ENCODE assay signal across 13 cellular contexts in the genomic region with DNA sequence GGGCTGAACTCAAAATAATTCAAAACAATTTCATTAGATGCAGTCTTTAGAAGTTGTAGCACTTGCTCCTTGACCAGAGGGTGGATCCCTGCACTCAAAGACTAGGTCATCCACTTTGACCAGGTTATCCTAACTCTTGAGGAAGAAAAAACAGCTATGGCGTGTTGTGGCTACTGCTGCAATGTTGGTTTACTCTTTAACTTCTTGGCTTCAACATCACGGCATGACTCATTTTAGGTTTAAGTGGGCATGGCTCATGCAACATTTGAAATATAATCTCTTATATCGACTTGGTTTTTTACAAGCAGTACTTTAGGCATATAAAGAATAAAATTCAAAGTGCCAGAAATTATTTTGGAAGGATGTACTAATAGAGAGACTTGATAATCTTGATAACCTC. TPM values are rescaled to one million over a fixed set of nuclear protein-coding genes. Genes with fewer than 3 reads are reported as not detected.
DNase-seq lines count a peak whose midpoint lies in the region; ATAC-seq and TF ChIP-seq lines count a peak whose summit lies in the region.
"Had no signal": no experiment of that assay in that cellular context is flagged by ENCODE, and none has a peak within 500 bp of the region (broad histone marks: within the 10 kb centered on the region; RNA-seq: fewer than 3 reads in every experiment).

No MANE protein-coding gene starts in this region.

- no peaks in the 10 kb centered on the region for H3K36me3 ChIP-seq in SK-N-SH (replicated peaks in 1 of 2; ENCODE audit: control insufficient read depth in 1 of 2, insufficient read depth in 2 of 2, low read length in 1 of 2)

- H3K9me3 Mint-ChIP-seq in HFFc6 (no peaks in the 10 kb centered on the region), mesothelial cell of epicardium (no peaks in the 10 kb centered on the region)
- no peaks in the 10 kb centered on the region for H3K9me3 Mint-ChIP-seq in stimulated activated effector memory CD8-positive, alpha-beta T cell treated with anti-CD3 and anti-CD28 coated beads, Interleukin-12 subunit alpha, Interleukin-12 subunit beta, amount 100 ng/mL, for 72 hours
- no peaks in the 10 kb centered on the region for H3K9me3 Mint-ChIP-seq in stimulated activated naive B cell treated with anti-CD40 and anti-IgM and Interleukin-4, amounts not matched to agents 10 μg/mL and 1 μg/mL and 100 μg/mL, for 72 hours
- H3K9me3 Mint-ChIP-seq: T-cell had no signal

- 10% methylated on average over 3 of the region's 3 CpGs for WGBS in SK-N-SH (ENCODE audit: low lambda C conversion rate)

- no peaks in the 10 kb centered on the region for H3K9me2 ChIP-seq in SK-N-SH

- H3K4me2 ChIP-seq in SK-N-SH, result peak overlapping the region; percentile 59; the same call in 1 of the 2 replicates

- no peaks in the 10 kb centered on the region for H3K36me3 Mint-ChIP-seq in HFFc6 (ENCODE audit: low read depth)
- no peaks in the 10 kb centered on the region for H3K36me3 Mint-ChIP-seq in stimulated activated effector memory CD8-positive, alpha-beta T cell treated with anti-CD3 and anti-CD28 coated beads, Interleukin-12 subunit alpha, Interleukin-12 subunit beta, amount 100 ng/mL, for 72 hours
- no peaks in the 10 kb centered on the region for H3K36me3 Mint-ChIP-seq in stimulated activated naive B cell treated with anti-CD40 and anti-IgM and Interleukin-4, amounts not matched to agents 10 μg/mL and 1 μg/mL and 100 μg/mL, for 72 hours
- no peaks in the 10 kb centered on the region for H3K36me3 Mint-ChIP-seq in mesothelial cell of epicardium
- H3K36me3 Mint-ChIP-seq: T-cell had no signal

- H4K20me1 ChIP-seq in SK-N-SH (ENCODE audit: insufficient read depth), result no peaks in the 10 kb centered on the region

- H3F3A ChIP-seq in SK-N-SH (replicated peaks; ENCODE audit: insufficient read depth), result peaks cover 25% of the 10 kb centered on the region

- no peaks in the 10 kb centered on the region for H3K9me3 ChIP-seq in SK-N-SH
- H3K9me3 ChIP-seq: gastroesophageal sphincter had no signal

- TF ChIP-seq CTCF in HFFc6 (IDR thresholded peaks at IDR 0.05), result no peak
- TF ChIP-seq CTCF in SK-N-SH (IDR thresholded peaks at IDR 0.05), result no peak
- TF ChIP-seq CTCF in mesothelial cell of epicardium (IDR thresholded peaks at IDR 0.05; ENCODE audit: unreplicated experiment), result no peak

- H3K27ac ChIP-seq in SK-N-SH (ENCODE audit: low read depth in 2 of 2, low read length in 1 of 2), result peak overlapping the region in 1 of 2 experiments; percentile 70; a peak in 3 of 4 replicates
- H3K27ac ChIP-seq: gastroesophageal sphincter had no signal

- H2AFZ ChIP-seq in SK-N-SH (ENCODE audit: low read depth), result no peak overlapping the region

- H3K27me3 Mint-ChIP-seq in HFFc6 (ENCODE audit: insufficient read depth) (peaks cover 6% of the 10 kb centered on the region), mesothelial cell of epicardium (ENCODE audit: low read depth) (peaks cover 2% of the 10 kb centered on the region)
- peaks cover 6 to 8% of the 10 kb centered on the region in 2 donors for H3K27me3 Mint-ChIP-seq in stimulated activated naive B cell treated with anti-CD40 and anti-IgM and Interleukin-4, amounts not matched to agents 10 μg/mL and 1 μg/mL and 100 μg/mL, for 72 hours

- TF ChIP-seq EP300 in SK-N-SH (IDR thresholded peaks at IDR 0.05; ENCODE audit: borderline replicate concordance in 1 of 2, low read depth in 1 of 2, low read length in 1 of 2), result 0 out of 4 replicates have a peak, but pooled peaks of 1 of the 2 experiments have one; percentile 46

- H3K9ac ChIP-seq in SK-N-SH, result peak overlapping the region; percentile 2; the same call in 1 of the 2 replicates

- no peak overlapping the region for H3K4me3 ChIP-seq in SK-N-SH (ENCODE audit: low read depth in 2 of 2, low read length in 1 of 2)
- H3K4me3 ChIP-seq: gastroesophageal sphincter had no signal

- H3K79me2 ChIP-seq in SK-N-SH (ENCODE audit: insufficient read depth), result no peaks in the 10 kb centered on the region

- H3K4me1 ChIP-seq in SK-N-SH (ENCODE audit: control insufficient read depth in 1 of 2, insufficient read depth in 2 of 2, low read depth in 1 of 2, low read length in 1 of 2), result peaks cover 19 to 20% of the 10 kb centered on the region in 2 experiments

- POLR2A ChIA-PET in SK-N-SH (lab: Yijun Ruan, JAX), result no interaction called here

- CTCF ChIA-PET in SK-N-SH (lab: Yijun Ruan, JAX), result interaction anchor here (1.2 to 12.6 kb wide), 4 partner anchors 68 to 291 kb away, joined by 3 to 78 read pairs (median 5); no protein-coding TSS in a partner anchor

- DNase-seq in HFFc6, result peak; percentile 78
- DNase-seq in SK-N-SH, result no peak
- DNase-seq in fibroblast of the conjunctiva (ENCODE audit: low read depth), result peak; percentile 75
- DNase-seq in stimulated activated effector memory CD8-positive, alpha-beta T cell treated with anti-CD3 and anti-CD28 coated beads, Interleukin-12 subunit alpha, Interleukin-12 subunit beta, amount 100 ng/mL, for 72 hours (ENCODE audit: low spot score in 2 of 2), result no peak
- no peak for DNase-seq in stimulated activated naive B cell treated with anti-CD40 and anti-IgM and Interleukin-4, amounts not matched to agents 10 μg/mL and 1 μg/mL and 100 μg/mL, for 72 hours
- DNase-seq in NCI-H82 (lab: John Stamatoyannopoulos, UW), result no peak
- no peak for DNase-seq in mesothelial cell of epicardium (ENCODE audit: low spot score in 2 of 2, unreplicated experiment in 2 of 2)
- DNase-seq in NCI-H446 treated with DMSO at 0.1 percent for 48 hours (lab: John Stamatoyannopoulos, UW), result no peak
- DNase-seq: activated gamma-delta T cell treated with Interleukin-2 at 50 U/mL for 16 hours, H7, Karpas-422, T-cell had no signal

- ATAC-seq in stimulated activated effector memory CD8-positive, alpha-beta T cell treated with anti-CD3 and anti-CD28 coated beads, Interleukin-12 subunit alpha, Interleukin-12 subunit beta, amount 100 ng/mL, for 72 hours, result peak; percentile 43
- no peak for ATAC-seq in stimulated activated naive B cell treated with anti-CD40 and anti-IgM and Interleukin-4, amounts not matched to agents 10 μg/mL and 1 μg/mL and 100 μg/mL, for 72 hours (replicated peaks)
- ATAC-seq: gastroesophageal sphincter, T-cell had no signal

- H3K27ac Mint-ChIP-seq in HFFc6 (peak overlapping the region; percentile 73), mesothelial cell of epicardium (no peak overlapping the region)
- H3K27ac Mint-ChIP-seq in stimulated activated effector memory CD8-positive, alpha-beta T cell treated with anti-CD3 and anti-CD28 coated beads, Interleukin-12 subunit alpha, Interleukin-12 subunit beta, amount 100 ng/mL, for 72 hours, result no peak overlapping the region
- H3K27ac Mint-ChIP-seq in stimulated activated naive B cell treated with anti-CD40 and anti-IgM and Interleukin-4, amounts not matched to agents 10 μg/mL and 1 μg/mL and 100 μg/mL, for 72 hours, result no peak overlapping the region
- H3K27ac Mint-ChIP-seq: T-cell had no signal

- H3K4me3 Mint-ChIP-seq in HFFc6 (no peak overlapping the region), mesothelial cell of epicardium (no peak overlapping the region)
- no peak overlapping the region for H3K4me3 Mint-ChIP-seq in stimulated activated effector memory CD8-positive, alpha-beta T cell treated with anti-CD3 and anti-CD28 coated beads, Interleukin-12 subunit alpha, Interleukin-12 subunit beta, amount 100 ng/mL, for 72 hours
- no peak overlapping the region for H3K4me3 Mint-ChIP-seq in stimulated activated naive B cell treated with anti-CD40 and anti-IgM and Interleukin-4, amounts not matched to agents 10 μg/mL and 1 μg/mL and 100 μg/mL, for 72 hours
- H3K4me3 Mint-ChIP-seq: T-cell had no signal

- H3K27me3 ChIP-seq in SK-N-SH (ENCODE audit: insufficient read depth), result no peaks in the 10 kb centered on the region
- H3K27me3 ChIP-seq: gastroesophageal sphincter had no signal

- peaks cover 40% of the 10 kb centered on the region for H3K4me1 Mint-ChIP-seq in HFFc6 (ENCODE audit: low read depth)
- peaks cover 18% of the 10 kb centered on the region for H3K4me1 Mint-ChIP-seq in stimulated activated effector memory CD8-positive, alpha-beta T cell treated with anti-CD3 and anti-CD28 coated beads, Interleukin-12 subunit alpha, Interleukin-12 subunit beta, amount 100 ng/mL, for 72 hours
- no peaks in the 10 kb centered on the region for H3K4me1 Mint-ChIP-seq in stimulated activated naive B cell treated with anti-CD40 and anti-IgM and Interleukin-4, amounts not matched to agents 10 μg/mL and 1 μg/mL and 100 μg/mL, for 72 hours
- H3K4me1 Mint-ChIP-seq in mesothelial cell of epicardium, result peaks cover 10% of the 10 kb centered on the region

- TF ChIP-seq RAD21 in SK-N-SH (IDR thresholded peaks at IDR 0.05; ENCODE audit: low read length), result no peak

TF ChIP-seq in SK-N-SH, 30 proteins besides CTCF, POLR2A, EP300 and RAD21 (continues in another document):
- TF ChIP-seq FOXM1 (IDR thresholded peaks at IDR 0.05; ENCODE audit: low read depth), result no peak
- TF ChIP-seq, protein P1, sequence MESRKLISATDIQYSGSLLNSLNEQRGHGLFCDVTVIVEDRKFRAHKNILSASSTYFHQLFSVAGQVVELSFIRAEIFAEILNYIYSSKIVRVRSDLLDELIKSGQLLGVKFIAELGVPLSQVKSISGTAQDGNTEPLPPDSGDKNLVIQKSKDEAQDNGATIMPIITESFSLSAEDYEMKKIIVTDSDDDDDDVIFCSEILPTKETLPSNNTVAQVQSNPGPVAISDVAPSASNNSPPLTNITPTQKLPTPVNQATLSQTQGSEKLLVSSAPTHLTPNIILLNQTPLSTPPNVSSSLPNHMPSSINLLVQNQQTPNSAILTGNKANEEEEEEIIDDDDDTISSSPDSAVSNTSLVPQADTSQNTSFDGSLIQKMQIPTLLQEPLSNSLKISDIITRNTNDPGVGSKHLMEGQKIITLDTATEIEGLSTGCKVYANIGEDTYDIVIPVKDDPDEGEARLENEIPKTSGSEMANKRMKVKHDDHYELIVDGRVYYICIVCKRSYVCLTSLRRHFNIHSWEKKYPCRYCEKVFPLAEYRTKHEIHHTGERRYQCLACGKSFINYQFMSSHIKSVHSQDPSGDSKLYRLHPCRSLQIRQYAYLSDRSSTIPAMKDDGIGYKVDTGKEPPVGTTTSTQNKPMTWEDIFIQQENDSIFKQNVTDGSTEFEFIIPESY (IDR thresholded peaks at IDR 0.05; ENCODE audit: borderline replicate concordance, low read depth), result no peak
- TF ChIP-seq POLR2AphosphoS5 (IDR thresholded peaks at IDR 0.05; ENCODE audit: low read depth, low read length), result peak; percentile 49; the same call in 1 of the 2 replicates
- TF ChIP-seq MXI1 (IDR thresholded peaks at IDR 0.05; ENCODE audit: low read depth, low read length), result no peak

RNA-seq across cellular contexts. Expression of gene ANKRD29, which starts 35.4 kb away (rescaled TPM):
- total RNA-seq in HFFc6 (2021; fragmentation: NEBNext Ultra II Directional; extraction: Animal tissue kit (Norgen Biotek cat#: 25700)), result under 1 TPM; 0.13 to 0.50 (median 0.22) TPM
- polyA plus RNA-seq in SK-N-SH (2012; rRNA removed), result 8.2 and 10.0 TPM in 2 replicates
- 7.6 and 7.9 TPM in 2 replicates for polyA plus RNA-seq in SK-N-SH (2012; cell fraction: cytosol; rRNA removed)
- 24.1 and 24.5 TPM in 2 replicates for polyA plus RNA-seq in SK-N-SH (2012; cell fraction: nucleus; rRNA removed)
- 2.3 to 2.9 TPM (median 2.4 TPM) in 3 replicates for total RNA-seq in mesothelial cell of epicardium

RNA-seq across cellular contexts. Expression of gene NPC1, which starts 41.0 kb away (rescaled TPM):
- 10 to 100 TPM; 25.4 to 46.2 (median 34.3) TPM for total RNA-seq in HFFc6 (2021; fragmentation: NEBNext Ultra II Directional; extraction: Animal tissue kit (Norgen Biotek cat#: 25700))
- 23.9 and 30.7 TPM in 2 replicates for polyA plus RNA-seq in SK-N-SH (2012; rRNA removed)
- polyA plus RNA-seq in SK-N-SH (2012; cell fraction: cytosol; rRNA removed), result 13.0 and 20.9 TPM in 2 replicates
- polyA plus RNA-seq in SK-N-SH (2012; cell fraction: nucleus; rRNA removed), result 32.2 and 49.2 TPM in 2 replicates
- total RNA-seq in mesothelial cell of epicardium, result 35.5 to 39.9 TPM (median 35.8 TPM) in 3 replicates

Comparison
In these comparisons a context has a peak if more than half of its experiments do, and no peak if none do; other contexts are left out.
1. DNase-seq: peak in HFFc6 (single experiment) and fibroblast of the conjunctiva (single experiment); none in SK-N-SH (single experiment), stimulated activated effector memory CD8-positive, alpha-beta T cell treated with anti-CD3 and anti-CD28 coated beads, Interleukin-12 subunit alpha, Interleukin-12 subunit beta, amount 100 ng/mL, for 72 hours (0 of 2), stimulated activated naive B cell treated with anti-CD40 and anti-IgM and Interleukin-4, amounts not matched to agents 10 μg/mL and 1 μg/mL and 100 μg/mL, for 72 hours (single experiment), NCI-H82 (single experiment), mesothelial cell of epicardium (0 of 2) and NCI-H446 treated with DMSO at 0.1 percent for 48 hours (single experiment).